Comparison of ENCODE assay signal across 8 cellular contexts in the genomic region with DNA sequence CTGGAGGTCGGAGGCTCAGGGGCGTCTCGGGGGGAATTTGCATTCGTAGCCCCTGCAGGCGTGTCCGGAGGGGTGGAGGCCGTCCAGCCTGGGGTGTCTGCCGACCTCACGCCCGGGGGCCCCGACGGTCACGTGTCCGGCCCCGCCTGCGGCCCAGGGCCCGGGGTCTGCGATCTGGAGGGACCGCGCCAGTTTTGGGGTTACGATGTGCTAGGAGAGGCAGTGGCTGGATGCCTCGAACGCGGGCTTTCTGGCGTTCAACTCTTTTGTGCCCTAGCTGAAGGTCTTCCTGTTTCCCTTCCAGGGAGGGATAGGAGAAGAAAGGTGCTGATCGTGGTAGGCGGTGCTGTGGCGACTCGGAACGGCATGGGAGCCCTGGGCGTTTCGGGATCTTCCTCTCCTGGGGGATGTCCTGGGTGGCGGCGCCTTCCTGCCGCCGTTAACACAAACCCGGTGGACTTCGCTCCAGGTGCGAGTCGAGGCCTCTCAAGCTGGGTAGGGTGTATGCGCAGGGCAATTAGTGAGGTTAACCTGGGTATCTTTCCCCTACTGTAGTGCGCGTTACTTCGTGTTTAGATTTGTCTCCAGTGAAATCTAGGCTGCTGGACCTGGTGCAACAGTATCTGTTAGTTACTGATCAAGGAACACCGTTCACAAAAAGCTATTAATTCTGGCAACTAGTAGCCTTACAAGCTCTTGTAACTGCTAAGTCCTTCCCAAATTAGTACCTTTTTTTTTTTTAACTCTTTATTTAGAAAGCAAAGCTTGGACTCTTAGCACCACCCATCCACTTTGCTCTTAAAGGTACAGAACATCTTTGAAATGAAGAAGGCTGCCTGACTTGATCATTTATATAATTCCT. TPM values are rescaled to one million over a fixed set of nuclear protein-coding genes. Genes with fewer than 3 reads are reported as not detected.
DNase-seq lines count a peak whose midpoint lies in the region; ATAC-seq and TF ChIP-seq lines count a peak whose summit lies in the region.

No MANE protein-coding gene starts in this region.

- no peaks in the 10 kb centered on the region for H3K36me3 Mint-ChIP-seq in brain

- peak overlapping the region; percentile 78 for H3K9ac ChIP-seq in SK-N-MC (ENCODE audit: insufficient read length)

- DNase-seq in EH (ENCODE audit: low read depth), result peak; percentile 49
- DNase-seq in SK-N-MC (ENCODE audit: low read depth, low spot score), result no peak
- no peak for DNase-seq in kidney epithelial cell (ENCODE audit: low read depth)
- DNase-seq in stimulated activated CD4-positive, alpha-beta T cell treated with anti-CD3 and anti-CD28 coated beads, Interleukin-1b, Interleukin-23, amount 100 ng/mL, for 48 hours, result peak; percentile 5
- DNase-seq in dedifferentiated amniotic fluid mesenchymal stem cell (ENCODE audit: extremely low spot score), result no peak

- peaks cover 0 to 4% (median 0%) of the 10 kb centered on the region in 5 experiments for H3K9me3 Mint-ChIP-seq in brain

- peak overlapping the region in 3 of 5 experiments; percentile 51 to 84 (median 65) for H3K27ac Mint-ChIP-seq in brain

- H3K27me3 ChIP-seq in kidney epithelial cell (ENCODE audit: control insufficient read depth, insufficient read depth, low read length), result no peaks in the 10 kb centered on the region

- H3K4me3 Mint-ChIP-seq in brain, result peak overlapping the region; percentile 84 to 93 (median 86)

- H3K36me3 ChIP-seq in SK-N-MC (ENCODE audit: insufficient read depth, low read length), result no peaks in the 10 kb centered on the region
- no peaks in the 10 kb centered on the region for H3K36me3 ChIP-seq in kidney epithelial cell (ENCODE audit: control insufficient read depth, insufficient read depth, low read length)

- H3K9me3 ChIP-seq in SK-N-MC (ENCODE audit: low read depth, low read length), result no peaks in the 10 kb centered on the region

- H3K4me1 Mint-ChIP-seq in brain, result peaks cover 70% of the 10 kb centered on the region

- TF ChIP-seq CTCF in brain (conservative IDR thresholded peaks at IDR 0.05) (no peak), kidney epithelial cell (IDR thresholded peaks at IDR 0.05; ENCODE audit: insufficient read depth, low read length, poor library complexity, severe bottlenecking) (no peak)

- H3K4me3 ChIP-seq in SK-N-MC (peak overlapping the region; percentile 89), kidney epithelial cell (ENCODE audit: low read depth, low read length) (peak overlapping the region; percentile 75)

- H3K27ac ChIP-seq in SK-N-MC, result no peak overlapping the region

- ATAC-seq in HG03139 (IDR thresholded peaks at IDR 0.05; ENCODE audit: unreplicated experiment), result peak; percentile 0
- no peak for ATAC-seq in GM21360 (IDR thresholded peaks at IDR 0.05; ENCODE audit: unreplicated experiment)

- H3K27me3 Mint-ChIP-seq in brain, result peaks cover 10% of the 10 kb centered on the region

RNA-seq across cellular contexts. Expression of a gene that starts 1.3 kb away (rescaled TPM):
- polyA plus RNA-seq in brain (ENCODE audit: insufficient read depth, low read depth, low replicate concordance), result 49.3 TPM
- total RNA-seq in kidney epithelial cell, result 28.6 and 32.6 TPM in 2 replicates

Comparison
In these comparisons a context has a peak if more than half of its experiments do, and no peak if none do; other contexts are left out.
1. DNase-seq: peak in EH (single experiment) and stimulated activated CD4-positive, alpha-beta T cell treated with anti-CD3 and anti-CD28 coated beads, Interleukin-1b, Interleukin-23, amount 100 ng/mL, for 48 hours (single experiment); none in SK-N-MC (single experiment), kidney epithelial cell (single experiment) and dedifferentiated amniotic fluid mesenchymal stem cell (single experiment).